ENCODE assay signal across 20 cellular contexts in genomic region chr19:52703917-52704316, GRCh38. TPM values are rescaled to one million over a fixed set of nuclear protein-coding genes. Genes with fewer than 3 reads are reported as not detected.
A peak's percentile ranks its signal among the peaks of the same experiment; 100 is the strongest.
DNase-seq lines count a peak whose midpoint lies in the region; ATAC-seq, FAIRE-seq and TF ChIP-seq lines count a peak whose summit lies in the region.
"Had no signal": no experiment of that assay in that cellular context is flagged by ENCODE, and none has a peak within 500 bp of the region (broad histone marks: within the 10 kb centered on the region; RNA-seq: fewer than 3 reads in every experiment).

No MANE protein-coding gene starts in this region.

- TF ChIP-seq POLR2A in HepG2 (IDR thresholded peaks at IDR 0.05; ENCODE audit: insufficient read depth in 1 of 2, low read depth in 2 of 2, low read length in 2 of 2) (no peak), right lobe of liver (IDR thresholded peaks at IDR 0.05) (no peak)

- H3K36me3 ChIP-seq in HepG2 (replicated peaks in 1 of 2; ENCODE audit: control insufficient read depth in 1 of 2, insufficient read depth in 2 of 2, low read length in 2 of 2) (peaks cover 1 to 6% of the 10 kb centered on the region in 2 experiments; a peak in 3 of 5 replicates), right lobe of liver (peaks cover 0 to 14% (median 7%) of the 10 kb centered on the region in 4 donors), adipocyte (ENCODE audit: control insufficient read depth, insufficient read depth, low read length, severe bottlenecking) (peaks cover 36% of the 10 kb centered on the region)

- no peak for TF ChIP-seq RAD21 in HepG2 (CRISPR knock-in tag; IDR thresholded peaks at IDR 0.05)

- H3K4me1 ChIP-seq in HepG2 (ENCODE audit: insufficient read depth, low read length), result peaks cover 48% of the 10 kb centered on the region
- no peaks in the 10 kb centered on the region for H3K4me1 ChIP-seq in right lobe of liver
- no peaks in the 10 kb centered on the region for H3K4me1 ChIP-seq in adipocyte (ENCODE audit: control insufficient read depth, insufficient read depth, low read length)
- H3K4me1 ChIP-seq: A549 had no signal

- H3K9me3 ChIP-seq in HepG2 (ENCODE audit: low read length), result peaks cover 47% of the 10 kb centered on the region
- peaks cover 0 to 50% (median 0%) of the 10 kb centered on the region in 4 donors for H3K9me3 ChIP-seq in right lobe of liver
- peaks cover 49% of the 10 kb centered on the region for H3K9me3 ChIP-seq in adipocyte (ENCODE audit: control insufficient read depth, low read length)

- POLR2A ChIA-PET in HepG2 (lab: Yijun Ruan, JAX), result no interaction called here

- no peak for TF ChIP-seq CTCF in HepG2 (CRISPR knock-in tag; IDR thresholded peaks at IDR 0.05)
- no peak for TF ChIP-seq CTCF in right lobe of liver (IDR thresholded peaks at IDR 0.05)

- in situ Hi-C loops in HepG2 (cut with HindIII; ENCODE audit: extremely low pct_ligation_motif_present, low pct_unique_long_range_greater_than_20kb), result no loop called here

- H3K4me3 ChIP-seq in HepG2 (replicated peaks in 1 of 3; ENCODE audit: insufficient read depth in 1 of 3, low read depth in 2 of 3, low read length in 3 of 3) (no peak overlapping the region), right lobe of liver (no peak overlapping the region), adipocyte (ENCODE audit: low read length) (peak overlapping the region; percentile 19)
- H3K4me3 ChIP-seq: A549, GM23338 had no signal

- no TSS peak for BruUV-seq in HepG2 (replicated peaks; lab: Mats Ljungman, UMichigan)

- H3K9ac ChIP-seq in HepG2 (ENCODE audit: insufficient read depth, low read depth, low read length) (no peak overlapping the region), adipocyte (ENCODE audit: low read length) (no peak overlapping the region)

- DNase-seq in HepG2 (ENCODE audit: low spot score) (no peak), right lobe of liver (no peak), adipocyte (ENCODE audit: low read depth) (no peak), mesenteric fat pad (ENCODE audit: low spot score) (peak; percentile 6), NCI-H146 (lab: John Stamatoyannopoulos, UW) (no peak), SK-N-DZ (ENCODE audit: low spot score) (no peak)
- DNase-seq: 8988T; ACHN; C1 segment of cervical spinal cord; CD4-positive, alpha-beta memory T cell; COR-L47; DMS153; DMS79 treated with DMSO at 0.1 percent for 48 hours; GF-D8; H9 had no signal

- no peak for ATAC-seq in HepG2
- ATAC-seq in right lobe of liver, result no peak
- ATAC-seq: A549, GM23338, HCT116 had no signal

- H3K27me3 ChIP-seq in HepG2 (ENCODE audit: control insufficient read depth in 1 of 2, insufficient read depth in 2 of 2, low read length in 2 of 2) (no peaks in the 10 kb centered on the region), right lobe of liver (no peaks in the 10 kb centered on the region), adipocyte (replicated peaks; ENCODE audit: control insufficient read depth, insufficient read depth, low read length) (no peaks in the 10 kb centered on the region)

- intact Hi-C loops in HepG2 (cut with micrococcal nuclease; ENCODE audit: unreplicated experiment) (no loop called here), right lobe of liver (cut with DNase I) (no loop called here)

- H2AFZ ChIP-seq in HepG2 (ENCODE audit: low read length), result no peak overlapping the region
- H2AFZ ChIP-seq: GM23338 had no signal

- 39% methylated on average over 4 of the region's 4 CpGs for WGBS in HepG2 (ENCODE audit: low lambda C conversion rate)
- 82% methylated on average over 4 of the region's 4 CpGs for WGBS in right lobe of liver (ENCODE audit: insufficient coverage, low coverage, low lambda C conversion rate, missing lambda C conversion rate)

- H4K20me1 ChIP-seq in HepG2 (ENCODE audit: insufficient read depth, low read length), result no peaks in the 10 kb centered on the region

- TF ChIP-seq EP300 in HepG2 (IDR thresholded peaks at IDR 0.05; ENCODE audit: low read depth in 2 of 2, low read length in 2 of 2) (no peak), HepG2 (CRISPR knock-in tag; IDR thresholded peaks at IDR 0.05; ENCODE audit: borderline replicate concordance) (no peak)

- H3K4me2 ChIP-seq in HepG2 (ENCODE audit: low read depth, low read length), result no peak overlapping the region
- H3K4me2 ChIP-seq: A549, GM23338 had no signal

- no peak for FAIRE-seq in HepG2 (lab: Jason Lieb, UNC)
- FAIRE-seq: A549, GM12891, GM18507 had no signal

- no peaks in the 10 kb centered on the region for H3K79me2 ChIP-seq in HepG2 (ENCODE audit: insufficient read depth, low read length)

- no peak overlapping the region for H3K27ac ChIP-seq in HepG2 (ENCODE audit: extremely low read length, insufficient read depth, low read length)
- no peak overlapping the region for H3K27ac ChIP-seq in right lobe of liver
- H3K27ac ChIP-seq: A549 had no signal

- CTCF ChIA-PET in HepG2 (lab: Yijun Ruan, JAX; ENCODE audit: low intra/inter-chr PET ratio, low total read pairs), result no interaction called here

TF ChIP-seq in HepG2, 621 proteins besides CTCF, POLR2A, EP300 and RAD21 (continues in another document):
- TF ChIP-seq GATAD2A (CRISPR knock-in tag; IDR thresholded peaks at IDR 0.05) (no peak), ZSCAN21 (CRISPR knock-in tag; IDR thresholded peaks at IDR 0.05; ENCODE audit: borderline replicate concordance) (no peak), NFYB (CRISPR knock-in tag; IDR thresholded peaks at IDR 0.05) (no peak), ZNF775 (CRISPR knock-in tag; IDR thresholded peaks at IDR 0.05; ENCODE audit: borderline replicate concordance) (no peak), NCOA2 (CRISPR knock-in tag; IDR thresholded peaks at IDR 0.05) (no peak), SCMH1 (CRISPR knock-in tag; IDR thresholded peaks at IDR 0.05; ENCODE audit: borderline replicate concordance) (no peak), FOXA3 (CRISPR knock-in tag; IDR thresholded peaks at IDR 0.05) (peak; percentile 35; the same call in 1 of the 2 replicates), FOXA1 (IDR thresholded peaks at IDR 0.05) (no peak), FOXA1 (CRISPR knock-in tag; IDR thresholded peaks at IDR 0.05) (peak; percentile 25; the same call in 1 of the 2 replicates), ARID5B (CRISPR knock-in tag; IDR thresholded peaks at IDR 0.05) (0 out of 2 replicates have a peak, but pooled peaks have one; percentile 9), TMF1 (CRISPR knock-in tag; IDR thresholded peaks at IDR 0.05; ENCODE audit: low read depth) (no peak), GABPB1 (CRISPR knock-in tag; IDR thresholded peaks at IDR 0.05) (no peak)

RNA-seq across cellular contexts. Expression of gene ZNF611, which starts 30.9 kb away (rescaled TPM):
- 4.1 and 9.9 TPM in 2 replicates for total RNA-seq in HepG2 (2016; rRNA removed; fragmentation: Illumina TruSeq; extraction: Trizol)
- 1.0 and 1.1 TPM in 2 replicates for total RNA-seq in HepG2 (2016; cell fraction: cytosol; rRNA removed; fragmentation: Illumina TruSeq; extraction: Trizol; ENCODE audit: low read depth)
- 3.9 and 8.0 TPM in 2 replicates for total RNA-seq in HepG2 (2016; cell fraction: insoluble cytoplasmic fraction; rRNA removed; fragmentation: Illumina TruSeq; extraction: Trizol)
- 2.4 and 2.8 TPM in 2 replicates for total RNA-seq in HepG2 (2016; cell fraction: membrane; rRNA removed; fragmentation: Illumina TruSeq; extraction: Trizol)
- total RNA-seq in HepG2 (2016; cell fraction: nucleus; rRNA removed; fragmentation: Illumina TruSeq; extraction: Trizol), result 4.7 and 9.1 TPM in 2 replicates
- 2.4 and 2.7 TPM in 2 replicates for polyA plus RNA-seq in HepG2 (2011; rRNA removed)
- 0.85 and 1.1 TPM in 2 replicates for polyA plus RNA-seq in HepG2 (2011; cell fraction: cytosol; rRNA removed)
- polyA plus RNA-seq in HepG2 (2011; cell fraction: nucleus; rRNA removed), result 3.3 and 3.7 TPM in 2 replicates
- polyA plus RNA-seq in HepG2 (2012), result 1.9 and 2.3 TPM in 2 replicates
- 0.26 and 0.36 TPM in 2 replicates for polyA plus RNA-seq in HepG2 (2016; cell fraction: cytosol; fragmentation: Illumina TruSeq; extraction: Trizol; ENCODE audit: low read depth)
- polyA plus RNA-seq in HepG2 (2016; cell fraction: insoluble cytoplasmic fraction; fragmentation: Illumina TruSeq; extraction: Trizol; ENCODE audit: low read depth), result 2.4 and 2.5 TPM in 2 replicates
- 0.32 and 0.36 TPM in 2 replicates for polyA plus RNA-seq in HepG2 (2016; cell fraction: membrane; fragmentation: Illumina TruSeq; extraction: Trizol; ENCODE audit: low read depth)
- polyA plus RNA-seq in HepG2 (2016; cell fraction: nucleus; fragmentation: Illumina TruSeq; extraction: Trizol; ENCODE audit: insufficient read depth, low read depth), result 4.7 and 7.1 TPM in 2 replicates
- polyA minus RNA-seq in HepG2 (2011; rRNA and poly(A)+ RNA removed; ENCODE audit: low replicate concordance), result 3.2 and 3.8 TPM in 2 replicates
- 6.6 and 6.9 TPM in 2 replicates for polyA minus RNA-seq in HepG2 (2011; cell fraction: cytosol; rRNA and poly(A)+ RNA removed)
- polyA minus RNA-seq in HepG2 (2011; cell fraction: nucleus; rRNA and poly(A)+ RNA removed), result 10.9 and 13.2 TPM in 2 replicates
- 1 to 10 TPM; 3.3 to 5.4 (median 3.9) TPM for total RNA-seq in right lobe of liver
- total RNA-seq in mesenteric fat pad, result 23.1 TPM
- 6.5 and 9.1 TPM in 2 replicates for polyA plus RNA-seq in SK-N-DZ (2014; cell fraction: cytosol; rRNA removed)
- polyA plus RNA-seq in SK-N-DZ (2014; cell fraction: nucleus; rRNA removed), result 4.4 and 5.1 TPM in 2 replicates
